11 cellular contexts compared by ENCODE assay signal in the genomic region with DNA sequence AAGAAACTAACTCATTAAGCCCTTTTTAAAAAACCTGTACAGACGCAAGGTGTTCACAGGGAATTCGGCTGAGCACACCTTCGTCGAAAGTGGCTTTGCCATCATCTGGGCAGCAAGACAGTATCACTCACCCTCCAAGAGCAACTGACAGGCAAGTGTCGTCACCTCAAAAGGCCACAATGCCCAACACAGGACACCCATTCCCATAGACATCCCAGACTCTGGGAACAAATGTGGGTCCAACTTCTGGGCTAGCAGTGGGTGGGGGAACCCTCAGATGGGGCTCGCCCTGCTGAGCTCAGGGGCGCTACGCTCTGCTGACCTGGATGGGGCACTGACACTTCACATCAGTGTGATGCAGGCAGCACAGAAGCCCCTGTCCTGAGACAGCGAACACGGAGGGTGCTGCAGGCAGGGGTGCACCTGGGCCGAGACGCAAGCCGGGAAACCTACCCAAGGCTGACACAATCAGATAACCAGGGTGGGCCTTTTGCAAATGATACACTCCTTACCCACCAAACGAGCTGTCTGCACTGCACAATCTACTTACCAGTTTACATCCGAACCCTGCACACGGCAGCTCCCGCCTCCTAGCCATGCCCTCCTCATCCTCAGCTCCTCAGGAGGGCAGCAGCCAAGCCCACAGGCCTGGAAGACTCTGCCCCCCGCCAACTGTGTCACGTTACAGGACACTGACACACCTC. TPM values are rescaled to one million over a fixed set of nuclear protein-coding genes. Genes with fewer than 3 reads are reported as not detected.
DNase-seq lines count a peak whose midpoint lies in the region; ATAC-seq and TF ChIP-seq lines count a peak whose summit lies in the region.
"Had no signal": no experiment of that assay in that cellular context is flagged by ENCODE, and none has a peak within 500 bp of the region (broad histone marks: within the 10 kb centered on the region; RNA-seq: fewer than 3 reads in every experiment).

No MANE protein-coding gene starts in this region.

- H3K4me3 ChIP-seq in BJ (ENCODE audit: low read depth, low read length): peak overlapping the region; percentile 86
- no peak overlapping the region for H3K4me3 ChIP-seq in OCI-LY1 (ENCODE audit: low read depth, low read length, poor library complexity, severe bottlenecking)
- peak overlapping the region; percentile 67 for H3K4me3 ChIP-seq in fibroblast of villous mesenchyme (ENCODE audit: low read depth, low read length)

- peaks cover 10% of the 10 kb centered on the region for H3K4me1 ChIP-seq in OCI-LY1 (ENCODE audit: insufficient read depth, low read length, severe bottlenecking)

- no peaks in the 10 kb centered on the region for H3F3A ChIP-seq in OCI-LY1 (ENCODE audit: insufficient read depth, low read length)

- H3K9me3 ChIP-seq in OCI-LY1 (ENCODE audit: low read length): no peaks in the 10 kb centered on the region

- H2AFZ ChIP-seq in OCI-LY1 (ENCODE audit: low read length): no peak overlapping the region

- TF ChIP-seq CTCF in BJ (IDR thresholded peaks at IDR 0.05; ENCODE audit: insufficient read depth, low read depth, low read length) (no peak), OCI-LY1 (IDR thresholded peaks at IDR 0.05; ENCODE audit: low read length) (no peak), fibroblast of villous mesenchyme (IDR thresholded peaks at IDR 0.05; ENCODE audit: insufficient read depth, low read depth, low read length) (no peak)

- no peak overlapping the region; the same call in 1 of the 2 replicates for H3K9ac ChIP-seq in OCI-LY1 (ENCODE audit: low read length)

- H3K9me3 Mint-ChIP-seq in stimulated activated effector memory CD8-positive, alpha-beta T cell treated with anti-CD3 and anti-CD28 coated beads, Interleukin-12 subunit alpha, Interleukin-12 subunit beta, amount 100 ng/mL, for 72 hours: no peaks in the 10 kb centered on the region

- DNase-seq in BJ (ENCODE audit: low read depth) (no peak), fibroblast of villous mesenchyme (ENCODE audit: low read depth) (no peak), posterior vena cava (ENCODE audit: low spot score) (peak; percentile 74), SKM-1 (lab: John Stamatoyannopoulos, UW; ENCODE audit: unreplicated experiment) (no peak)
- no peak for DNase-seq in stimulated activated effector memory CD8-positive, alpha-beta T cell treated with anti-CD3 and anti-CD28 coated beads, Interleukin-12 subunit alpha, Interleukin-12 subunit beta, amount 100 ng/mL, for 72 hours (ENCODE audit: low spot score in 2 of 2)
- DNase-seq: DMS79 treated with DMSO at 0.1 percent for 48 hours; effector CD4-positive, alpha-beta T cell; T-cell had no signal

- H3K4me2 ChIP-seq in OCI-LY1 (ENCODE audit: low read length): peak overlapping the region; percentile 19; the same call in 1 of the 2 replicates

- no peaks in the 10 kb centered on the region for H4K20me1 ChIP-seq in OCI-LY1 (ENCODE audit: insufficient read depth, low read length)

- H3K4me1 Mint-ChIP-seq in stimulated activated effector memory CD8-positive, alpha-beta T cell treated with anti-CD3 and anti-CD28 coated beads, Interleukin-12 subunit alpha, Interleukin-12 subunit beta, amount 100 ng/mL, for 72 hours: no peaks in the 10 kb centered on the region

- H3K4me3 Mint-ChIP-seq in stimulated activated effector memory CD8-positive, alpha-beta T cell treated with anti-CD3 and anti-CD28 coated beads, Interleukin-12 subunit alpha, Interleukin-12 subunit beta, amount 100 ng/mL, for 72 hours: no peak overlapping the region

- CTCF ChIA-PET in BJ (lab: Yijun Ruan, JAX): interaction anchor here (1.2 kb wide), 1 partner anchor 176 kb away, joined by 5 read pairs; no protein-coding TSS in a partner anchor

- no peaks in the 10 kb centered on the region for H3K36me3 ChIP-seq in BJ (ENCODE audit: control insufficient read depth, insufficient read depth, low read length)
- no peaks in the 10 kb centered on the region for H3K36me3 ChIP-seq in OCI-LY1 (ENCODE audit: insufficient read depth, low read length)

- no peaks in the 10 kb centered on the region for H3K36me3 Mint-ChIP-seq in stimulated activated effector memory CD8-positive, alpha-beta T cell treated with anti-CD3 and anti-CD28 coated beads, Interleukin-12 subunit alpha, Interleukin-12 subunit beta, amount 100 ng/mL, for 72 hours
- H3K36me3 Mint-ChIP-seq: T-cell had no signal

- POLR2A ChIA-PET in BJ (lab: Charles Lee): no interaction called here

- H3K9me2 ChIP-seq in OCI-LY1 (ENCODE audit: low read depth, low read length): no peaks in the 10 kb centered on the region

- H3K27ac ChIP-seq in OCI-LY1 (ENCODE audit: low read depth, low read length, poor library complexity, severe bottlenecking): no peak overlapping the region

- H3K27me3 ChIP-seq in BJ (ENCODE audit: control insufficient read depth, insufficient read depth, low read length): no peaks in the 10 kb centered on the region
- H3K27me3 ChIP-seq in OCI-LY1 (ENCODE audit: insufficient read depth, low read length): no peaks in the 10 kb centered on the region; the same call in 1 of the 2 replicates

- no peaks in the 10 kb centered on the region for H3K79me2 ChIP-seq in OCI-LY1 (ENCODE audit: insufficient read depth, low read length)

- H3K27ac Mint-ChIP-seq in stimulated activated effector memory CD8-positive, alpha-beta T cell treated with anti-CD3 and anti-CD28 coated beads, Interleukin-12 subunit alpha, Interleukin-12 subunit beta, amount 100 ng/mL, for 72 hours: no peak overlapping the region
- H3K27ac Mint-ChIP-seq: T-cell had no signal

- no peak for ATAC-seq in stimulated activated effector memory CD8-positive, alpha-beta T cell treated with anti-CD3 and anti-CD28 coated beads, Interleukin-12 subunit alpha, Interleukin-12 subunit beta, amount 100 ng/mL, for 72 hours
- no peak for ATAC-seq in HG03135 (IDR thresholded peaks at IDR 0.05; ENCODE audit: unreplicated experiment)
- ATAC-seq in GM21576 (IDR thresholded peaks at IDR 0.05; ENCODE audit: unreplicated experiment): no peak
- ATAC-seq: T-cell had no signal

- intact Hi-C loops in posterior vena cava (cut with DNase I): loop anchor here (5.0 to 10.0 kb wide), 2 partner anchors 175 to 183 kb away; no protein-coding TSS in a partner anchor

RNA-seq across cellular contexts. Expression of a gene that starts 1.7 kb away (rescaled TPM):
- 6.7 and 9.3 TPM in 2 replicates for polyA plus RNA-seq in BJ (2011; rRNA removed)
- 9.8 and 18.6 TPM in 2 replicates for polyA minus RNA-seq in BJ (2011; rRNA and poly(A)+ RNA removed)
- 18.7 and 19.9 TPM in 2 replicates for total RNA-seq in fibroblast of villous mesenchyme
- 10 to 100 TPM; 39.3 to 45.6 TPM for total RNA-seq in posterior vena cava
